ENCODE assay signal across 15 cellular contexts in the genomic region with DNA sequence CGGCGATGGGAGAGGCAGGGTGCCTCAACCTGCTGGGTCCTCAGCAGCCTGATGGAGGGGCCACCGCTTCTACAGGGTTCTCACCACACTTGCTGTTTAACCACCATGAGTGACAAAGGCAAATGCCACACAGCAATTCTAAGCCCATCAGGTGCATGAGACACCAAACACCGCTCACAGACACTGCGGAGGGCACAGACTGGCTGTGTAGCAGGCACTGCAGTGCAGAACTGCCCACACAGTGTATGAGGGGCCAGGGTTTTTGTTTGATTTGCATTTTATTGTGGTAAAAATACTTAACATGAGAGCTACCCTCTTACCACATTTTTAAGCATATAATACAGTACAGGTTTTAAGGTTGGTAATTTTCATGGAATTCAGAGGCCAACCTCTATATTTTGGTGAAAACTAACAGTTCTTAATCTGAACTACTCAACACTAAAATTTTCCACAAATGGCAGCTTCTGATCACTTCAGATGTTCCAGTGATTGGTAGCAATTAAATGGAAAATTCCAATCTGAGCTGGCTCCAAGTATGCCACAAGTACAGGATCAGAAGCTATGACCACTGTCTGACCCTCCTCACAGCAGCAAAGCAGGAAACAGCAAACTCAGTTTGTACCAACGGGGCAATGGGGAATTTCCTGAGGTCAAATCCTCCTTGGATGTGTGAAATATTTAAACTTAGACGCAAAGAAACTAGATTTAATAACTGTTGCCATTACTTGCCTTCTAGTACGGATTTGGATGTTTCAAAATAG.
"Had no signal": no experiment of that assay in that cellular context is flagged by ENCODE, and none has a peak within 500 bp of the region (broad histone marks: within the 10 kb centered on the region; RNA-seq: fewer than 3 reads in every experiment).

No MANE protein-coding gene starts in this region.

- H3K4me3 ChIP-seq: breast epithelium, lung, right lobe of liver, suprapubic skin had no signal

- H3K27ac ChIP-seq: breast epithelium, epithelial cell of prostate, right lobe of liver, suprapubic skin had no signal

- H3K27me3 ChIP-seq: breast epithelium, right lobe of liver, suprapubic skin had no signal

- H3K9me3 ChIP-seq: breast epithelium, right lobe of liver, suprapubic skin had no signal

- DNase-seq: activated CD4-positive, alpha-beta T cell treated with anti-CD3 and anti-CD28 coated beads, Interleukin-2, amount 10 ng/mL, durations not matched to agents 7 days and 5 days; activated effector memory CD4-positive, alpha-beta T cell treated with anti-CD3 and anti-CD28 coated beads, Interleukin-2, amount 50 U/mL, for 16 hours; effector CD4-positive, alpha-beta T cell; hippocampal formation; naive thymus-derived CD4-positive, alpha-beta T cell; right lobe of liver had no signal

- H3K4me1 ChIP-seq: breast epithelium, right lobe of liver, suprapubic skin had no signal

- ATAC-seq: naive thymus-derived CD4-positive, alpha-beta T cell; SK-N-SH treated with all-trans-retinoic acid at 6 μM for 48 hours; stimulated activated memory B cell treated with anti-CD40 and anti-IgM and Interleukin-4, amounts not matched to agents 10 μg/mL and 1 μg/mL and 100 μg/mL, for 72 hours had no signal

- H3K36me3 Mint-ChIP-seq: activated naive CD4-positive, alpha-beta T cell treated with anti-CD3 and anti-CD28 coated beads, Interleukin-2, amount 50 U/mL, for 72 hours; stimulated activated memory B cell treated with anti-CD40 and anti-IgM and Interleukin-4, amounts not matched to agents 10 μg/mL and 1 μg/mL and 100 μg/mL, for 72 hours; type B pancreatic cell had no signal

- H3K9me3 Mint-ChIP-seq: activated CD4-positive, alpha-beta T cell treated with anti-CD3 and anti-CD28 coated beads, Interleukin-2, amount 10 ng/mL, durations not matched to agents 7 days and 5 days; activated naive CD4-positive, alpha-beta T cell treated with anti-CD3 and anti-CD28 coated beads, Interleukin-2, amount 50 U/mL, for 72 hours; naive thymus-derived CD4-positive, alpha-beta T cell; stimulated activated memory B cell treated with anti-CD40 and anti-IgM and Interleukin-4, amounts not matched to agents 10 μg/mL and 1 μg/mL and 100 μg/mL, for 72 hours; T-helper 1 cell treated with Interleukin-12 subunit alpha and Interleukin-12 subunit beta and Interleukin-4 antibody, amounts not matched to agents 30 μg/mL and 1 μg/mL, for 36 hours; type B pancreatic cell had no signal

- H3K4me1 Mint-ChIP-seq: activated CD4-positive, alpha-beta T cell treated with anti-CD3 and anti-CD28 coated beads, Interleukin-2, amount 10 ng/mL, durations not matched to agents 7 days and 5 days; naive thymus-derived CD4-positive, alpha-beta T cell; stimulated activated memory B cell treated with anti-CD40 and anti-IgM and Interleukin-4, amounts not matched to agents 10 μg/mL and 1 μg/mL and 100 μg/mL, for 72 hours had no signal

- H3K27me3 Mint-ChIP-seq: activated CD4-positive, alpha-beta T cell treated with anti-CD3 and anti-CD28 coated beads, Interleukin-2, amount 10 ng/mL, durations not matched to agents 7 days and 5 days; naive thymus-derived CD4-positive, alpha-beta T cell; stimulated activated memory B cell treated with anti-CD40 and anti-IgM and Interleukin-4, amounts not matched to agents 10 μg/mL and 1 μg/mL and 100 μg/mL, for 72 hours had no signal

- H3K36me3 ChIP-seq: breast epithelium, right lobe of liver had no signal

- H3K27ac Mint-ChIP-seq: activated CD4-positive, alpha-beta T cell treated with anti-CD3 and anti-CD28 coated beads, Interleukin-2, amount 10 ng/mL, durations not matched to agents 7 days and 5 days; naive thymus-derived CD4-positive, alpha-beta T cell; stimulated activated memory B cell treated with anti-CD40 and anti-IgM and Interleukin-4, amounts not matched to agents 10 μg/mL and 1 μg/mL and 100 μg/mL, for 72 hours; T-helper 1 cell treated with Interleukin-12 subunit alpha and Interleukin-12 subunit beta and Interleukin-4 antibody, amounts not matched to agents 30 μg/mL and 1 μg/mL, for 36 hours; type B pancreatic cell had no signal

- H3K4me3 Mint-ChIP-seq: activated CD4-positive, alpha-beta T cell treated with anti-CD3 and anti-CD28 coated beads, Interleukin-2, amount 10 ng/mL, durations not matched to agents 7 days and 5 days; naive thymus-derived CD4-positive, alpha-beta T cell; stimulated activated memory B cell treated with anti-CD40 and anti-IgM and Interleukin-4, amounts not matched to agents 10 μg/mL and 1 μg/mL and 100 μg/mL, for 72 hours; T-helper 1 cell treated with Interleukin-12 subunit alpha and Interleukin-12 subunit beta and Interleukin-4 antibody, amounts not matched to agents 30 μg/mL and 1 μg/mL, for 36 hours; type B pancreatic cell had no signal
